ENCODE assay signal across 8 cellular contexts in genomic region chr10:88879754-88880286, GRCh38. TPM values are rescaled to one million over a fixed set of nuclear protein-coding genes. Genes with fewer than 3 reads are reported as not detected.
DNase-seq lines count a peak whose midpoint lies in the region; ATAC-seq and TF ChIP-seq lines count a peak whose summit lies in the region.

TSS of gene STAMBPL1 (plus strand) at chr10:88880245. CDS start at chr10:88901709, 21,464 bp downstream.

- TF ChIP-seq CTCF in Loucy (conservative IDR thresholded peaks at IDR 0.05; ENCODE audit: low read length) (no peak), WTC11 (IDR thresholded peaks at IDR 0.05) (no peak), lung (IDR thresholded peaks at IDR 0.05; ENCODE audit: control extremely low read depth, extremely low read depth) (no peak)

- no peaks in the 10 kb centered on the region for H3K9me3 Mint-ChIP-seq in WTC11
- H3K9me3 Mint-ChIP-seq in central memory CD8-positive, alpha-beta T cell: no peaks in the 10 kb centered on the region

- peak within 1 kb of the TSS; percentile 89 for H3K27ac Mint-ChIP-seq in WTC11
- peak within 1 kb of the TSS; percentile 96 for H3K27ac Mint-ChIP-seq in central memory CD8-positive, alpha-beta T cell (ENCODE audit: low read depth)

- CTCF ChIA-PET in WTC11 (lab: Charles Lee): interaction anchor here (0.7 to 2.0 kb wide), 10 partner anchors 13 to 328 kb away, joined by 3 to 11 read pairs (median 4); partner anchors contain the start of genes CH25H and FAS

- H3K79me2 ChIP-seq in Loucy (ENCODE audit: insufficient read depth, low read length): peaks cover 43% of the 10 kb centered on the region

- H3K4me2 ChIP-seq in Loucy (ENCODE audit: low read depth, low read length, poor library complexity, severe bottlenecking): peak within 1 kb of the TSS; percentile 92

- POLR2A ChIA-PET in WTC11 (lab: Charles Lee): interaction anchor here (1.0 kb wide), 1 partner anchor 22 kb away, joined by 5 read pairs; no protein-coding TSS in a partner anchor

- H3K9me2 ChIP-seq in Loucy (replicated peaks; ENCODE audit: low read depth, low read length): no peaks in the 10 kb centered on the region

- H3K4me3 ChIP-seq in GM08714 (ENCODE audit: low read length) (peak within 1 kb of the TSS; percentile 74), Loucy (ENCODE audit: low read length, poor library complexity, severe bottlenecking) (peak within 1 kb of the TSS; percentile 96), lung (peak within 1 kb of the TSS; percentile 88)

- peaks cover 61% of the 10 kb centered on the region for H3K4me1 ChIP-seq in Loucy (ENCODE audit: insufficient read depth, low read length, poor library complexity, severe bottlenecking)
- peaks cover 0 to 2% of the 10 kb centered on the region in 2 donors for H3K4me1 ChIP-seq in lung (ENCODE audit: control insufficient read depth in 2 of 2, insufficient read depth in 2 of 2, low read length in 2 of 2)

- H3K36me3 ChIP-seq in Loucy (ENCODE audit: insufficient read depth, low read length) (no peaks in the 10 kb centered on the region), lung (ENCODE audit: control insufficient read depth in 2 of 2, insufficient read depth in 2 of 2, low read length in 2 of 2) (no peaks in the 10 kb centered on the region)

- H4K20me1 ChIP-seq in Loucy (ENCODE audit: insufficient read depth, low read length, poor library complexity, severe bottlenecking): peaks cover 36% of the 10 kb centered on the region

- WGBS in lung, 2 donors: 2 to 3% methylated on average over 19 to 24 of the region's 24 CpGs

- ATAC-seq in WTC11 (peak; percentile 49), lung (ENCODE audit: insufficient read depth, low FRiP score) (peak; percentile 71)
- ATAC-seq in central memory CD8-positive, alpha-beta T cell (replicated peaks; ENCODE audit: extremely low read depth, poor library complexity, severe bottlenecking): peak; percentile 79

- peak within 1 kb of the TSS; percentile 88 for H3K4me3 Mint-ChIP-seq in WTC11
- peak within 1 kb of the TSS; percentile 98 for H3K4me3 Mint-ChIP-seq in central memory CD8-positive, alpha-beta T cell

- peak within 1 kb of the TSS; percentile 92 for H3K9ac ChIP-seq in Loucy (ENCODE audit: low read depth, low read length, poor library complexity, severe bottlenecking)

- peaks cover 15% of the 10 kb centered on the region for H3K27me3 Mint-ChIP-seq in WTC11 (ENCODE audit: low read depth)
- H3K27me3 Mint-ChIP-seq in central memory CD8-positive, alpha-beta T cell: no peaks in the 10 kb centered on the region

- peaks cover 50% of the 10 kb centered on the region for H3K4me1 Mint-ChIP-seq in WTC11
- H3K4me1 Mint-ChIP-seq in central memory CD8-positive, alpha-beta T cell: peaks cover 54% of the 10 kb centered on the region

- H2AFZ ChIP-seq in Loucy (ENCODE audit: low read length): peak within 1 kb of the TSS; percentile 90

- peak within 1 kb of the TSS; percentile 76 to 98 for H3K27ac ChIP-seq in lung (ENCODE audit: low read depth in 1 of 2, low read length in 1 of 2)

- H3F3A ChIP-seq in Loucy (ENCODE audit: low read depth): peaks cover 7% of the 10 kb centered on the region; the same call in 1 of the 2 replicates

- DNase-seq in GOT3 (lab: John Stamatoyannopoulos, UW): peak; percentile 39
- no peak for DNase-seq in WTC11 (ENCODE audit: low spot score)
- peak; percentile 61 to 63 for DNase-seq in central memory CD8-positive, alpha-beta T cell (ENCODE audit: low spot score in 2 of 2)
- DNase-seq in lung (ENCODE audit: low spot score): peak; percentile 59
- peak; percentile 65 for DNase-seq in stimulated activated CD8-positive, alpha-beta memory T cell treated with anti-CD3 and anti-CD28 coated beads, Interleukin-12 subunit alpha, Interleukin-12 subunit beta, amount 100 ng/mL, for 4 hours (ENCODE audit: low read depth)
- DNase-seq in NCI-H2107 (lab: John Stamatoyannopoulos, UW): no peak

- no peaks in the 10 kb centered on the region for H3K36me3 Mint-ChIP-seq in WTC11
- peaks cover 19% of the 10 kb centered on the region for H3K36me3 Mint-ChIP-seq in central memory CD8-positive, alpha-beta T cell (ENCODE audit: insufficient read depth)

- H3K9me3 ChIP-seq in Loucy (ENCODE audit: insufficient read depth, low read depth, low read length) (no peaks in the 10 kb centered on the region), lung (ENCODE audit: control insufficient read depth in 2 of 2, insufficient read depth in 1 of 2, low read length in 1 of 2) (peaks cover 0 to 2% of the 10 kb centered on the region in 2 donors)

- H3K27me3 ChIP-seq in Loucy (ENCODE audit: insufficient read depth, low read length, poor library complexity, severe bottlenecking): no peaks in the 10 kb centered on the region
- no peaks in the 10 kb centered on the region for H3K27me3 ChIP-seq in lung (ENCODE audit: control insufficient read depth, insufficient read depth)

TF ChIP-seq in WTC11, 78 proteins besides CTCF, POLR2A, EP300 and RAD21:
- TF ChIP-seq ATF6 (CRISPR knock-in tag; IDR thresholded peaks at IDR 0.05): no peak
- TF ChIP-seq ZMAT4 (CRISPR knock-in tag; IDR thresholded peaks at IDR 0.05): no peak
- no peak for TF ChIP-seq ESRRA (CRISPR knock-in tag; IDR thresholded peaks at IDR 0.05; ENCODE audit: borderline replicate concordance)
- TF ChIP-seq, protein P1, sequence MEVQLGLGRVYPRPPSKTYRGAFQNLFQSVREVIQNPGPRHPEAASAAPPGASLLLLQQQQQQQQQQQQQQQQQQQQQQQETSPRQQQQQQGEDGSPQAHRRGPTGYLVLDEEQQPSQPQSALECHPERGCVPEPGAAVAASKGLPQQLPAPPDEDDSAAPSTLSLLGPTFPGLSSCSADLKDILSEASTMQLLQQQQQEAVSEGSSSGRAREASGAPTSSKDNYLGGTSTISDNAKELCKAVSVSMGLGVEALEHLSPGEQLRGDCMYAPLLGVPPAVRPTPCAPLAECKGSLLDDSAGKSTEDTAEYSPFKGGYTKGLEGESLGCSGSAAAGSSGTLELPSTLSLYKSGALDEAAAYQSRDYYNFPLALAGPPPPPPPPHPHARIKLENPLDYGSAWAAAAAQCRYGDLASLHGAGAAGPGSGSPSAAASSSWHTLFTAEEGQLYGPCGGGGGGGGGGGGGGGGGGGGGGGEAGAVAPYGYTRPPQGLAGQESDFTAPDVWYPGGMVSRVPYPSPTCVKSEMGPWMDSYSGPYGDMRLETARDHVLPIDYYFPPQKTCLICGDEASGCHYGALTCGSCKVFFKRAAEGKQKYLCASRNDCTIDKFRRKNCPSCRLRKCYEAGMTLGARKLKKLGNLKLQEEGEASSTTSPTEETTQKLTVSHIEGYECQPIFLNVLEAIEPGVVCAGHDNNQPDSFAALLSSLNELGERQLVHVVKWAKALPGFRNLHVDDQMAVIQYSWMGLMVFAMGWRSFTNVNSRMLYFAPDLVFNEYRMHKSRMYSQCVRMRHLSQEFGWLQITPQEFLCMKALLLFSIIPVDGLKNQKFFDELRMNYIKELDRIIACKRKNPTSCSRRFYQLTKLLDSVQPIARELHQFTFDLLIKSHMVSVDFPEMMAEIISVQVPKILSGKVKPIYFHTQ (CRISPR knock-in tag; IDR thresholded peaks at IDR 0.05): no peak
TF ChIP-seq in WTC11: peak in this region for 0.

RNA-seq across cellular contexts. Expression of gene STAMBPL1, which starts in this region (rescaled TPM):
- total RNA-seq in WTC11 (2021): 3.9 to 4.6 TPM (median 4.2 TPM) in 3 replicates
- total RNA-seq in lung: 10 to 100 TPM in 1 of 2 donors, 1 to 10 TPM in 1; 7.4 to 24.5 TPM
- polyA plus RNA-seq in lung: 1 to 10 TPM; 1.7 to 2.7 TPM

Comparison
In these comparisons a context has a peak if more than half of its experiments do, and no peak if none do; other contexts are left out.
1. DNase-seq: peak in GOT3 (single experiment), central memory CD8-positive, alpha-beta T cell (2 of 2), lung (single experiment) and stimulated activated CD8-positive, alpha-beta memory T cell treated with anti-CD3 and anti-CD28 coated beads, Interleukin-12 subunit alpha, Interleukin-12 subunit beta, amount 100 ng/mL, for 4 hours (single experiment); none in WTC11 (single experiment) and NCI-H2107 (single experiment).
2. Peak in every context shown above with its lines, with median percentiles within 50 percentile points of each other: H3K4me3 ChIP-seq and ATAC-seq.